In the genomic region with DNA sequence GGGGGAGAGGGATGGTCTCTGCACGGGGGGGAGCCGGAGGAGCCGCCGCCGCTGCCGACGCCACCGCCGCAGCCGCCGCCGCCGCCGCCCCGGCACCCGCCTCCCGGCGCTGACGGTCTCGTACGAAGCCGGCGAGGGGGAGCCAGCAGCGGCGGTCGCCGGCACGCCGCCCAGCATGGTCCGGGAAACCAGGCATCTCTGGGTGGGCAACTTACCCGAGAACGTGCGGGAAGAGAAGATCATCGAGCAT, we compare ENCODE assay signal across 8 cellular contexts. TPM values are rescaled to one million over a fixed set of nuclear protein-coding genes. Genes with fewer than 3 reads are reported as not detected.
DNase-seq lines count a peak whose midpoint lies in the region; ATAC-seq and TF ChIP-seq lines count a peak whose summit lies in the region.

No MANE protein-coding gene starts in this region.

- WGBS in neuronal stem cell (ENCODE audit: extremely low coverage in 2 of 2, insufficient read length in 2 of 2, insufficient replicate concordance in 1 of 2), 2 donors = no CpG with 5 or more reads among the region's 34 CpGs

- H2BK120ac ChIP-seq in neuronal stem cell (ENCODE audit: low read depth, low read length) = no peak overlapping the region

- H3K9ac ChIP-seq in neuronal stem cell (ENCODE audit: low read depth, low read length, poor library complexity) = peak overlapping the region; percentile 94

- no peak for TF ChIP-seq POLR2A in NB4 (IDR thresholded peaks at IDR 0.05; ENCODE audit: extremely low read depth, insufficient read length)

- H3K23ac ChIP-seq in neuronal stem cell (ENCODE audit: low read depth, low read length, poor library complexity) = peak overlapping the region; percentile 97

- no peak for TF ChIP-seq CTCF in CD4-positive, alpha-beta T cell (IDR thresholded peaks at IDR 0.05)
- TF ChIP-seq CTCF in NB4 (IDR thresholded peaks at IDR 0.05; ENCODE audit: low read depth, low read length) = no peak

- H3K4me1 ChIP-seq in neuronal stem cell (ENCODE audit: control insufficient read depth in 2 of 2, insufficient read depth in 1 of 2, low read depth in 1 of 2, low read length in 2 of 2) = peaks cover 5 to 26% of the 10 kb centered on the region in 2 donors

- H3K9me3 ChIP-seq in CD4-positive, alpha-beta T cell (ENCODE audit: control insufficient read depth, low read length) = no peaks in the 10 kb centered on the region
- H3K9me3 ChIP-seq in neuronal stem cell (replicated peaks in 1 of 2; ENCODE audit: control insufficient read depth in 2 of 2, insufficient read depth in 1 of 2, low read depth in 1 of 2, low read length in 2 of 2) = no peaks in the 10 kb centered on the region

- peak overlapping the region; percentile 96 for H2AK5ac ChIP-seq in neuronal stem cell (ENCODE audit: low read depth, low read length)

- DNase-seq in CD4-positive, alpha-beta T cell = no peak
- no peak for DNase-seq in NB4 (ENCODE audit: low read depth)
- no peak for DNase-seq in effector memory CD8-positive, alpha-beta T cell
- no peak for DNase-seq in neuronal stem cell (ENCODE audit: low spot score)
- no peak for DNase-seq in CD1c-positive myeloid dendritic cell (ENCODE audit: extremely low spot score)
- no peak for DNase-seq in SIG-M5 (lab: John Stamatoyannopoulos, UW)
- DNase-seq in stimulated activated CD4-positive, alpha-beta T cell treated with anti-CD3 and anti-CD28 coated beads, Interleukin-15, amount 100 ng/mL, for 24 hours = no peak

- peak overlapping the region; percentile 75 for H3K27ac ChIP-seq in CD4-positive, alpha-beta T cell (ENCODE audit: low read depth, low read length)
- peak overlapping the region; percentile 71 for H3K27ac ChIP-seq in neuronal stem cell (replicated peaks; ENCODE audit: low read length)

- H3K27me3 ChIP-seq in CD4-positive, alpha-beta T cell (ENCODE audit: control insufficient read depth, insufficient read depth, low read length) = no peaks in the 10 kb centered on the region
- H3K27me3 ChIP-seq in neuronal stem cell (ENCODE audit: control insufficient read depth in 3 of 3, insufficient read depth in 3 of 3, low read depth in 1 of 3, low read length in 3 of 3) = no peaks in the 10 kb centered on the region

- H3K14ac ChIP-seq in neuronal stem cell (ENCODE audit: low read length) = peak overlapping the region; percentile 71

- H3K4ac ChIP-seq in neuronal stem cell (ENCODE audit: low read length) = peak overlapping the region; percentile 66

- peak overlapping the region; percentile 26 for H2BK15ac ChIP-seq in neuronal stem cell (ENCODE audit: low read length)

- no peak overlapping the region for H2BK12ac ChIP-seq in neuronal stem cell (ENCODE audit: low read length)

- H3K4me2 ChIP-seq in neuronal stem cell (ENCODE audit: insufficient read depth, low read length, poor library complexity, severe bottlenecking) = peak overlapping the region; percentile 89

- H3K4me1 Mint-ChIP-seq in CD4-positive, alpha-beta T cell (ENCODE audit: low read depth) = peaks cover 61% of the 10 kb centered on the region
- peaks cover 29 to 30% of the 10 kb centered on the region in 2 donors for H3K4me1 Mint-ChIP-seq in effector memory CD8-positive, alpha-beta T cell (ENCODE audit: low read depth in 2 of 2)

- POLR2A ChIA-PET in CD4-positive, alpha-beta T cell (lab: Charles Lee) = interaction anchor here (0.7 to 10.4 kb wide), 30 partner anchors 10 to 1057 kb away, joined by 3 to 518 read pairs (median 4); partner anchors contain the start of genes CASP9, DNAJC16, FBXO42 and SZRD1

- peak overlapping the region; percentile 76 for H2BK5ac ChIP-seq in neuronal stem cell (ENCODE audit: low read length)

- H4K8ac ChIP-seq in neuronal stem cell (ENCODE audit: low read depth, low read length) = no peak overlapping the region

- peak overlapping the region; percentile 96 for H3K27ac Mint-ChIP-seq in CD4-positive, alpha-beta T cell
- peak overlapping the region; percentile 92 to 93 for H3K27ac Mint-ChIP-seq in effector memory CD8-positive, alpha-beta T cell

- no peak overlapping the region for H4K91ac ChIP-seq in neuronal stem cell (ENCODE audit: low read depth, low read length, poor library complexity)

- H3K9me3 Mint-ChIP-seq in CD4-positive, alpha-beta T cell = no peaks in the 10 kb centered on the region
- H3K9me3 Mint-ChIP-seq in effector memory CD8-positive, alpha-beta T cell = no peaks in the 10 kb centered on the region

- H3K4me3 Mint-ChIP-seq in CD4-positive, alpha-beta T cell = peak overlapping the region; percentile 97
- peak overlapping the region; percentile 88 for H3K4me3 Mint-ChIP-seq in effector memory CD8-positive, alpha-beta T cell

- intact Hi-C loops in CD4-positive, alpha-beta T cell (cut with DNase I, micrococcal nuclease) = loop anchor here (1.0 to 5.0 kb wide), 7 partner anchors 13 to 1064 kb away; partner anchors contain the start of gene FBXO42 (in 1 of the 2)

- H2AFZ ChIP-seq in neuronal stem cell (ENCODE audit: low read length) = peak overlapping the region; percentile 73

- H3K27me3 Mint-ChIP-seq in CD4-positive, alpha-beta T cell = no peaks in the 10 kb centered on the region
- no peaks in the 10 kb centered on the region for H3K27me3 Mint-ChIP-seq in effector memory CD8-positive, alpha-beta T cell

- peak overlapping the region; percentile 99 for H3K4me3 ChIP-seq in NB4 (ENCODE audit: low read depth, low read length)
- H3K4me3 ChIP-seq in neuronal stem cell (ENCODE audit: low read length in 2 of 2) = peak overlapping the region; percentile 88 to 97

- CTCF ChIA-PET in CD4-positive, alpha-beta T cell (lab: Charles Lee) = interaction anchor here (1.4 to 5.4 kb wide), 3 partner anchors 14 to 127 kb away, joined by 3 to 32 read pairs (median 26); partner anchors contain the start of gene ZBTB17

- H3K79me1 ChIP-seq in neuronal stem cell (ENCODE audit: low read depth, low read length) = peaks cover 5% of the 10 kb centered on the region

- no peak for ATAC-seq in CD4-positive, alpha-beta T cell (ENCODE audit: poor library complexity)
- no peak for ATAC-seq in effector memory CD8-positive, alpha-beta T cell (replicated peaks)
- no peak for ATAC-seq in GM19395 (IDR thresholded peaks at IDR 0.05; ENCODE audit: unreplicated experiment)

- H3K18ac ChIP-seq in neuronal stem cell (ENCODE audit: low read length) = peak overlapping the region; percentile 98

- peaks cover 1 to 5% of the 10 kb centered on the region in 2 donors for H3K36me3 ChIP-seq in neuronal stem cell (replicated peaks in 1 of 2; ENCODE audit: control insufficient read depth in 2 of 2, insufficient read depth in 2 of 2, low read length in 2 of 2)

- peaks cover 22% of the 10 kb centered on the region for H3K36me3 Mint-ChIP-seq in CD4-positive, alpha-beta T cell (ENCODE audit: low read depth)
- peaks cover 20% of the 10 kb centered on the region for H3K36me3 Mint-ChIP-seq in effector memory CD8-positive, alpha-beta T cell (ENCODE audit: insufficient read depth)

RNA-seq across cellular contexts. Expression of gene SPEN, which starts 0.3 kb away (rescaled TPM):
- 10 to 100 TPM; 73.5 to 76.7 TPM for total RNA-seq in CD4-positive, alpha-beta T cell
- polyA plus RNA-seq in neuronal stem cell (2013, experiment 1 of 2) = 26.1 TPM
- polyA plus RNA-seq in neuronal stem cell (2013, experiment 2 of 2) = 25.9 TPM

RNA-seq across cellular contexts. Expression of gene UQCRHL, which starts 40.4 kb away (rescaled TPM):
- under 1 TPM; 0.25 to 0.69 TPM for total RNA-seq in CD4-positive, alpha-beta T cell
- 3.9 TPM for polyA plus RNA-seq in neuronal stem cell (2013, experiment 1 of 2)
- polyA plus RNA-seq in neuronal stem cell (2013, experiment 2 of 2) = 4.1 TPM
